ENCODE assay signal across 14 cellular contexts in genomic region chr6:154267508-154268106, GRCh38.
A peak's percentile ranks its signal among the peaks of the same experiment; 100 is the strongest.
DNase-seq lines count a peak whose midpoint lies in the region; ATAC-seq, FAIRE-seq and TF ChIP-seq lines count a peak whose summit lies in the region.
"Had no signal": no experiment of that assay in that cellular context is flagged by ENCODE, and none has a peak within 500 bp of the region (broad histone marks: within the 10 kb centered on the region; RNA-seq: fewer than 3 reads in every experiment).

No MANE protein-coding gene starts in this region.

- H3K27ac Mint-ChIP-seq in activated CD4-positive, alpha-beta memory T cell treated with anti-CD3 and anti-CD28 coated beads for 36 hours, result no peak overlapping the region
- H3K27ac Mint-ChIP-seq in activated CD4-positive, alpha-beta memory T cell treated with anti-CD3 and anti-CD28 coated beads, Interleukin-2, amount 10 ng/mL, durations not matched to agents 7 days and 5 days, result no peak overlapping the region
- H3K27ac Mint-ChIP-seq in stimulated activated memory B cell treated with anti-CD40 and anti-IgM and Interleukin-4, amounts not matched to agents 10 μg/mL and 1 μg/mL and 100 μg/mL, for 72 hours, result no peak overlapping the region
- H3K27ac Mint-ChIP-seq: HFFc6 had no signal

- H3K4me1 Mint-ChIP-seq in activated CD4-positive, alpha-beta memory T cell treated with anti-CD3 and anti-CD28 coated beads for 36 hours (ENCODE audit: low read depth), result peaks cover 21% of the 10 kb centered on the region
- no peaks in the 10 kb centered on the region for H3K4me1 Mint-ChIP-seq in activated CD4-positive, alpha-beta memory T cell treated with anti-CD3 and anti-CD28 coated beads, Interleukin-2, amount 10 ng/mL, durations not matched to agents 7 days and 5 days
- no peaks in the 10 kb centered on the region for H3K4me1 Mint-ChIP-seq in stimulated activated memory B cell treated with anti-CD40 and anti-IgM and Interleukin-4, amounts not matched to agents 10 μg/mL and 1 μg/mL and 100 μg/mL, for 72 hours

- intact Hi-C loops in activated CD4-positive, alpha-beta memory T cell treated with anti-CD3 and anti-CD28 coated beads for 36 hours (cut with micrococcal nuclease), result loop anchor here (2.0 kb wide), 1 partner anchor 37 kb away; no protein-coding TSS in a partner anchor

- peak; percentile 54 for ATAC-seq in GM21381 (IDR thresholded peaks at IDR 0.05; ENCODE audit: unreplicated experiment)
- ATAC-seq in HG03558 (IDR thresholded peaks at IDR 0.05; ENCODE audit: extremely low read depth, unreplicated experiment), result peak; percentile 48
- peak; percentile 31 for ATAC-seq in stimulated activated memory B cell treated with anti-CD40 and anti-IgM and Interleukin-4, amounts not matched to agents 10 μg/mL and 1 μg/mL and 100 μg/mL, for 72 hours
- ATAC-seq: foreskin keratinocyte had no signal

- H3K4me3 Mint-ChIP-seq in activated CD4-positive, alpha-beta memory T cell treated with anti-CD3 and anti-CD28 coated beads for 36 hours, result no peak overlapping the region
- no peak overlapping the region for H3K4me3 Mint-ChIP-seq in activated CD4-positive, alpha-beta memory T cell treated with anti-CD3 and anti-CD28 coated beads, Interleukin-2, amount 10 ng/mL, durations not matched to agents 7 days and 5 days
- H3K4me3 Mint-ChIP-seq in stimulated activated memory B cell treated with anti-CD40 and anti-IgM and Interleukin-4, amounts not matched to agents 10 μg/mL and 1 μg/mL and 100 μg/mL, for 72 hours, result no peak overlapping the region
- H3K4me3 Mint-ChIP-seq: HFFc6 had no signal

- FAIRE-seq in GM12891 (lab: Jason Lieb, UNC), result no peak

- no peaks in the 10 kb centered on the region for H3K27me3 Mint-ChIP-seq in activated CD4-positive, alpha-beta memory T cell treated with anti-CD3 and anti-CD28 coated beads for 36 hours
- H3K27me3 Mint-ChIP-seq in activated CD4-positive, alpha-beta memory T cell treated with anti-CD3 and anti-CD28 coated beads, Interleukin-2, amount 10 ng/mL, durations not matched to agents 7 days and 5 days, result no peaks in the 10 kb centered on the region
- H3K27me3 Mint-ChIP-seq in stimulated activated memory B cell treated with anti-CD40 and anti-IgM and Interleukin-4, amounts not matched to agents 10 μg/mL and 1 μg/mL and 100 μg/mL, for 72 hours, result no peaks in the 10 kb centered on the region

- POLR2A ChIA-PET in activated CD4-positive, alpha-beta memory T cell treated with anti-CD3 and anti-CD28 coated beads for 36 hours (lab: Charles Lee), result interaction anchor here (0.6 to 1.3 kb wide), 2 partner anchors 18 to 28 kb away, joined by 3 read pairs; no protein-coding TSS in a partner anchor
- POLR2A ChIA-PET in activated CD4-positive, alpha-beta memory T cell treated with anti-CD3 and anti-CD28 coated beads, Interleukin-2, amount 10 ng/mL, durations not matched to agents 7 days and 5 days (lab: Charles Lee), result interaction anchor here (1.1 kb wide), 1 partner anchor 18 kb away, joined by 4 read pairs; no protein-coding TSS in a partner anchor

- DNase-seq in activated CD4-positive, alpha-beta memory T cell treated with anti-CD3 and anti-CD28 coated beads for 36 hours, result peak; percentile 17
- no peak for DNase-seq in activated CD4-positive, alpha-beta memory T cell treated with anti-CD3 and anti-CD28 coated beads, Interleukin-2, amount 10 ng/mL, durations not matched to agents 7 days and 5 days
- no peak for DNase-seq in GM12891 (ENCODE audit: insufficient read length, low spot score)
- DNase-seq in NCI-H69 (lab: John Stamatoyannopoulos, UW), result no peak
- no peak for DNase-seq in kidney tubule cell (ENCODE audit: low spot score)
- DNase-seq: foreskin keratinocyte, HFFc6, NCI-H187, NCI-H748 treated with DMSO at 0.1 percent for 48 hours, spleen, testis had no signal

- CTCF ChIA-PET in activated CD4-positive, alpha-beta memory T cell treated with anti-CD3 and anti-CD28 coated beads for 36 hours (lab: Charles Lee), result interaction anchor here (0.9 to 4.2 kb wide), 4 partner anchors 9 to 113 kb away, joined by 3 to 27 read pairs (median 4); no protein-coding TSS in a partner anchor
- CTCF ChIA-PET in activated CD4-positive, alpha-beta memory T cell treated with anti-CD3 and anti-CD28 coated beads, Interleukin-2, amount 10 ng/mL, durations not matched to agents 7 days and 5 days (lab: Charles Lee), result interaction anchor here (1.3 to 3.4 kb wide), 2 partner anchors 9 to 101 kb away, joined by 3 to 9 read pairs; no protein-coding TSS in a partner anchor

- peaks cover 2% of the 10 kb centered on the region for H3K9me3 Mint-ChIP-seq in activated CD4-positive, alpha-beta memory T cell treated with anti-CD3 and anti-CD28 coated beads for 36 hours
- no peaks in the 10 kb centered on the region for H3K9me3 Mint-ChIP-seq in activated CD4-positive, alpha-beta memory T cell treated with anti-CD3 and anti-CD28 coated beads, Interleukin-2, amount 10 ng/mL, durations not matched to agents 7 days and 5 days
- peaks cover 3% of the 10 kb centered on the region for H3K9me3 Mint-ChIP-seq in stimulated activated memory B cell treated with anti-CD40 and anti-IgM and Interleukin-4, amounts not matched to agents 10 μg/mL and 1 μg/mL and 100 μg/mL, for 72 hours
- H3K9me3 Mint-ChIP-seq: HFFc6 had no signal

- peaks cover 3% of the 10 kb centered on the region for H3K36me3 Mint-ChIP-seq in activated CD4-positive, alpha-beta memory T cell treated with anti-CD3 and anti-CD28 coated beads for 36 hours
- no peaks in the 10 kb centered on the region for H3K36me3 Mint-ChIP-seq in activated CD4-positive, alpha-beta memory T cell treated with anti-CD3 and anti-CD28 coated beads, Interleukin-2, amount 10 ng/mL, durations not matched to agents 7 days and 5 days (ENCODE audit: low read depth)
- no peaks in the 10 kb centered on the region for H3K36me3 Mint-ChIP-seq in stimulated activated memory B cell treated with anti-CD40 and anti-IgM and Interleukin-4, amounts not matched to agents 10 μg/mL and 1 μg/mL and 100 μg/mL, for 72 hours

- no peak for TF ChIP-seq POLR2A in GM12891 (IDR thresholded peaks at IDR 0.05; ENCODE audit: low read depth, low read length)

TF ChIP-seq in GM12891, 5 proteins besides CTCF, POLR2A, EP300 and RAD21:
- TF ChIP-seq TAF1 (IDR thresholded peaks at IDR 0.05; ENCODE audit: low read depth, low read length) (no peak), PAX5 (IDR thresholded peaks at IDR 0.05; ENCODE audit: insufficient read depth, low read length, severe bottlenecking) (no peak), POU2F2 (IDR thresholded peaks at IDR 0.05; ENCODE audit: low read depth, low read length) (no peak), POLR2AphosphoS5 (IDR thresholded peaks at IDR 0.05; ENCODE audit: low read depth, low read length) (no peak), SPI1 (IDR thresholded peaks at IDR 0.05; ENCODE audit: low read depth, low read length) (no peak)
